ENCODE assay signal across 12 cellular contexts in the genomic region with DNA sequence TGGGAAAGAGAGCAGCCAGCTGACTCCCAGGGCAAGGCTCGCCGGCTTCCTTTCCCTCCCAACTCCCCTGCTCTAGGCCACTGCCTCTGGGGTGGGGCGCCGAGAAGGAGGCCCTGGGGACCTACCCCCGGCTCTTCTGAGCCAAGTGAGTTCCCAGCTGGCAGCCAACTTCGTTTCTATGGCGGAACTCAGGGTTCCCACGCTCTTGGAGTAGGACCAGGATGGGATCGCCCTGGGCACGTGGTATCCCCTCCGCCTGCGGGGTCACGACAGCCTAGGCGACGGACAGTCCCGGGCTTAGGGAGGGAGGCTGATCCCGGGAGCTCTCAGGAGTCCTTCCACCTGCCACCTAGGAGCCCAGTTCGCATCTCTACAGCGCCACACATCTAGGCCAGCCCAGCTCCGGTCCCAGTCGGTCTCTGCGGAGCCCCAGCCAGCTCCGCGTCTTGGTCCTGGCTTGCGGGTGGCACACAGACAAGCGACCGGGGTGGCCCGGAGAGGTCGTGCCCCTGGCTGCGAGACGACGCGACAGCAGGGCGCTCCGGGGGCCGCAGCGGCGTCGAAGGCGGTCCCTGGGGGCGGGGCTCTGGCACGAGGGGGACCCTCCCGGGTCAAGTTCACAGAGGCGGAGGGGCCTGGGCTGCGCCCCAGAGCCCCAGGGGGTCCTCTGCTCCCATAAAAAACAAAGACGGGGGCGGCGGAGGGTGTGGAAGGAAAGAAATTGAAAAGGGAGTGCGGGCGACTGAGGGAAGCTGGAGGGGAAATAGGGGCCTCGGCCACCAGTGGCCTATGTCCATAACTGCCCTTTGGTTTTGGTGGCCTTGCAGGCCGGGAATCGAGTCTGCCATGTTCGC. TPM values are rescaled to one million over a fixed set of nuclear protein-coding genes. Genes with fewer than 3 reads are reported as not detected.
DNase-seq lines count a peak whose midpoint lies in the region; ATAC-seq and TF ChIP-seq lines count a peak whose summit lies in the region.
"Had no signal": no experiment of that assay in that cellular context is flagged by ENCODE, and none has a peak within 500 bp of the region (broad histone marks: within the 10 kb centered on the region; RNA-seq: fewer than 3 reads in every experiment).

No MANE protein-coding gene starts in this region.

- peak in 1 of 3 donors; percentile 8 for DNase-seq in CD4-positive, CD25-positive, alpha-beta regulatory T cell
- DNase-seq in WTC11 (ENCODE audit: low spot score) (no peak), heart left ventricle (peak in 2 of 5 donors; percentile 34 to 50), neuronal stem cell (ENCODE audit: low spot score) (peak; percentile 23), foreskin melanocyte (no peak), AML-193 (lab: John Stamatoyannopoulos, UW) (no peak)
- DNase-seq: COR-L47, NCI-H1930 had no signal

- no peaks in the 10 kb centered on the region for H3K79me1 ChIP-seq in neuronal stem cell (ENCODE audit: low read depth, low read length)

- no peak overlapping the region for H3K4ac ChIP-seq in neuronal stem cell (ENCODE audit: low read length)

- H3K4me3 Mint-ChIP-seq in CD4-positive, CD25-positive, alpha-beta regulatory T cell, result peak overlapping the region in 3 of 4 donors; percentile 26 to 56 (median 38)
- peak overlapping the region; percentile 47 for H3K4me3 Mint-ChIP-seq in WTC11

- H3K27ac ChIP-seq in CD4-positive, CD25-positive, alpha-beta regulatory T cell (ENCODE audit: insufficient read depth, low read length, poor library complexity, severe bottlenecking), result no peak overlapping the region
- no peak overlapping the region for H3K27ac ChIP-seq in heart left ventricle
- no peak overlapping the region for H3K27ac ChIP-seq in neuronal stem cell (replicated peaks; ENCODE audit: low read length)
- H3K27ac ChIP-seq: parathyroid adenoma had no signal

- H2BK5ac ChIP-seq in neuronal stem cell (ENCODE audit: low read length), result peak overlapping the region; percentile 16

- peak overlapping the region; percentile 68 for H3K23ac ChIP-seq in neuronal stem cell (ENCODE audit: low read depth, low read length, poor library complexity)

- no peak for TF ChIP-seq POLR2A in heart left ventricle (IDR thresholded peaks at IDR 0.05)

- H3K36me3 Mint-ChIP-seq in CD4-positive, CD25-positive, alpha-beta regulatory T cell, result no peaks in the 10 kb centered on the region
- no peaks in the 10 kb centered on the region for H3K36me3 Mint-ChIP-seq in WTC11

- H2BK15ac ChIP-seq in neuronal stem cell (ENCODE audit: low read length), result peak overlapping the region; percentile 1

- H3K4me2 ChIP-seq in neuronal stem cell (ENCODE audit: insufficient read depth, low read length, poor library complexity, severe bottlenecking), result no peak overlapping the region

- H3K9me3 Mint-ChIP-seq in CD4-positive, CD25-positive, alpha-beta regulatory T cell, result peaks cover 0 to 10% (median 2%) of the 10 kb centered on the region in 7 donors
- H3K9me3 Mint-ChIP-seq in WTC11, result no peaks in the 10 kb centered on the region

- 3 to 9% (median 5%) methylated on average over 43 to 54 of the region's 54 CpGs for WGBS in heart left ventricle, 4 donors
- WGBS in neuronal stem cell (ENCODE audit: extremely low coverage in 2 of 2, insufficient read length in 2 of 2, insufficient replicate concordance in 1 of 2), 2 donors, result no CpG with 5 or more reads among the region's 54 CpGs

- no peaks in the 10 kb centered on the region for H3K36me3 ChIP-seq in CD4-positive, CD25-positive, alpha-beta regulatory T cell (ENCODE audit: control insufficient read depth, insufficient read depth, low read length)
- H3K36me3 ChIP-seq in heart left ventricle (no peaks in the 10 kb centered on the region), neuronal stem cell (replicated peaks in 1 of 2; ENCODE audit: control insufficient read depth in 2 of 2, insufficient read depth in 2 of 2, low read length in 2 of 2) (no peaks in the 10 kb centered on the region)

- H3K27me3 Mint-ChIP-seq in CD4-positive, CD25-positive, alpha-beta regulatory T cell, result peaks cover 77% of the 10 kb centered on the region
- H3K27me3 Mint-ChIP-seq in WTC11 (ENCODE audit: low read depth), result peaks cover 86% of the 10 kb centered on the region

- peak overlapping the region; percentile 14 for H2AK5ac ChIP-seq in neuronal stem cell (ENCODE audit: low read depth, low read length)

- no peak overlapping the region for H3K27ac Mint-ChIP-seq in CD4-positive, CD25-positive, alpha-beta regulatory T cell
- H3K27ac Mint-ChIP-seq in WTC11, result no peak overlapping the region
- H3K27ac Mint-ChIP-seq: activated naive CD4-positive, alpha-beta T cell treated with anti-CD3 and anti-CD28 coated beads, Interleukin-2, amount 50 U/mL, for 72 hours had no signal

- H3K9me3 ChIP-seq in CD4-positive, CD25-positive, alpha-beta regulatory T cell (ENCODE audit: control insufficient read depth in 2 of 2, low read length in 2 of 2), result no peaks in the 10 kb centered on the region
- H3K9me3 ChIP-seq in heart left ventricle (no peaks in the 10 kb centered on the region), neuronal stem cell (replicated peaks in 1 of 2; ENCODE audit: control insufficient read depth in 2 of 2, insufficient read depth in 1 of 2, low read depth in 1 of 2, low read length in 2 of 2) (no peaks in the 10 kb centered on the region)

- H3K4me1 ChIP-seq in CD4-positive, CD25-positive, alpha-beta regulatory T cell (ENCODE audit: control insufficient read depth, insufficient read depth, low read length, poor library complexity, severe bottlenecking), result peaks cover 37% of the 10 kb centered on the region
- H3K4me1 ChIP-seq in heart left ventricle (peaks cover 0 to 44% (median 16%) of the 10 kb centered on the region in 12 donors), neuronal stem cell (ENCODE audit: control insufficient read depth in 2 of 2, insufficient read depth in 1 of 2, low read depth in 1 of 2, low read length in 2 of 2) (peaks cover 5 to 10% of the 10 kb centered on the region in 2 donors)

- H3K14ac ChIP-seq in neuronal stem cell (ENCODE audit: low read length), result no peak overlapping the region

- peak in 1 of 2 donors; percentile 32 for ATAC-seq in CD4-positive, CD25-positive, alpha-beta regulatory T cell (ENCODE audit: low read depth in 2 of 2)
- ATAC-seq in WTC11 (peak; percentile 69), heart left ventricle (peak in 3 of 4 donors; percentile 55 to 83 (median 72)), HG02610 (IDR thresholded peaks at IDR 0.05; ENCODE audit: unreplicated experiment) (no peak), GM18861 (IDR thresholded peaks at IDR 0.05; ENCODE audit: unreplicated experiment) (no peak)

- no peak overlapping the region for H4K8ac ChIP-seq in neuronal stem cell (ENCODE audit: low read depth, low read length)

- no peak overlapping the region for H2BK120ac ChIP-seq in neuronal stem cell (ENCODE audit: low read depth, low read length)

- TF ChIP-seq CTCF in WTC11 (IDR thresholded peaks at IDR 0.05), result no peak
- TF ChIP-seq CTCF in heart left ventricle (IDR thresholded peaks at IDR 0.05), result no peak

- intact Hi-C loops in heart left ventricle (cut with DNase I), result loop anchor here in 1 of 10 donors (10.0 kb wide), 1 partner anchor 1171 kb away; no protein-coding TSS in a partner anchor

- H3K18ac ChIP-seq in neuronal stem cell (ENCODE audit: low read length), result peak overlapping the region; percentile 33

- CTCF ChIA-PET in WTC11 (lab: Charles Lee), result interaction anchor here (0.6 to 1.0 kb wide), 6 partner anchors 27 to 465 kb away, joined by 3 to 4 read pairs (median 4); no protein-coding TSS in a partner anchor

- no peak overlapping the region for H3K4me3 ChIP-seq in CD4-positive, CD25-positive, alpha-beta regulatory T cell (ENCODE audit: low read depth, low read length)
- H3K4me3 ChIP-seq in heart left ventricle, result peak overlapping the region in 9 of 12 donors; percentile 3 to 26 (median 20)
- H3K4me3 ChIP-seq in neuronal stem cell (ENCODE audit: low read length in 2 of 2), result no peak overlapping the region

- H3K9ac ChIP-seq in neuronal stem cell (ENCODE audit: low read depth, low read length, poor library complexity), result no peak overlapping the region
- H3K9ac ChIP-seq: parathyroid adenoma had no signal

- no peak overlapping the region for H2BK12ac ChIP-seq in neuronal stem cell (ENCODE audit: low read length)

- POLR2A ChIA-PET in WTC11 (lab: Charles Lee), result interaction anchor here (0.6 to 1.0 kb wide), 2 partner anchors 10 to 161 kb away, joined by 3 to 5 read pairs; no protein-coding TSS in a partner anchor

- peak overlapping the region; percentile 58 for H2AFZ ChIP-seq in neuronal stem cell (ENCODE audit: low read length)
- H2AFZ ChIP-seq: parathyroid adenoma had no signal

- H4K91ac ChIP-seq in neuronal stem cell (ENCODE audit: low read depth, low read length, poor library complexity), result no peak overlapping the region

- peaks cover 33% of the 10 kb centered on the region for H3K27me3 ChIP-seq in CD4-positive, CD25-positive, alpha-beta regulatory T cell (ENCODE audit: control insufficient read depth, insufficient read depth, low read length)
- H3K27me3 ChIP-seq in heart left ventricle (peaks cover 47 to 97% (median 76%) of the 10 kb centered on the region in 9 donors), neuronal stem cell (ENCODE audit: control insufficient read depth in 3 of 3, insufficient read depth in 3 of 3, low read depth in 1 of 3, low read length in 3 of 3) (peaks cover 38 to 86% (median 68%) of the 10 kb centered on the region in 3 experiments)

- H3K4me1 Mint-ChIP-seq in CD4-positive, CD25-positive, alpha-beta regulatory T cell, result peaks cover 0 to 31% (median 18%) of the 10 kb centered on the region in 4 donors
- H3K4me1 Mint-ChIP-seq in WTC11, result peaks cover 29% of the 10 kb centered on the region

TF ChIP-seq in WTC11, 78 proteins besides CTCF, POLR2A, EP300 and RAD21 (continues in another document):
- TF ChIP-seq CREB1 (CRISPR knock-in tag; IDR thresholded peaks at IDR 0.05) (peak; percentile 46; the same call in 1 of the 2 replicates), TEAD1 (CRISPR knock-in tag; IDR thresholded peaks at IDR 0.05) (no peak)
- TF ChIP-seq, protein P1, sequence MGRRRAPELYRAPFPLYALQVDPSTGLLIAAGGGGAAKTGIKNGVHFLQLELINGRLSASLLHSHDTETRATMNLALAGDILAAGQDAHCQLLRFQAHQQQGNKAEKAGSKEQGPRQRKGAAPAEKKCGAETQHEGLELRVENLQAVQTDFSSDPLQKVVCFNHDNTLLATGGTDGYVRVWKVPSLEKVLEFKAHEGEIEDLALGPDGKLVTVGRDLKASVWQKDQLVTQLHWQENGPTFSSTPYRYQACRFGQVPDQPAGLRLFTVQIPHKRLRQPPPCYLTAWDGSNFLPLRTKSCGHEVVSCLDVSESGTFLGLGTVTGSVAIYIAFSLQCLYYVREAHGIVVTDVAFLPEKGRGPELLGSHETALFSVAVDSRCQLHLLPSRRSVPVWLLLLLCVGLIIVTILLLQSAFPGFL (CRISPR knock-in tag; IDR thresholded peaks at IDR 0.05; ENCODE audit: borderline replicate concordance), result no peak

RNA-seq across cellular contexts. Expression of a gene that starts 20.4 kb away (rescaled TPM):
- 182 TPM for total RNA-seq in CD4-positive, CD25-positive, alpha-beta regulatory T cell
- polyA plus RNA-seq in CD4-positive, CD25-positive, alpha-beta regulatory T cell, result 10 to 100 TPM; 32.9 to 49.7 (median 42.5) TPM
- total RNA-seq in WTC11 (2021), result 0.60 to 0.89 TPM (median 0.72 TPM) in 3 replicates
- total RNA-seq in heart left ventricle, result 1 to 10 TPM in 7 of 9 donors, under 1 TPM in 2; 0.71 to 3.4 (median 1.4) TPM
- polyA plus RNA-seq in heart left ventricle, result 1 to 10 TPM; 1.0 to 1.1 TPM
- polyA plus RNA-seq in neuronal stem cell (2013, experiment 1 of 2), result 0.33 TPM
- 0.40 TPM for polyA plus RNA-seq in neuronal stem cell (2013, experiment 2 of 2)

Comparison
In these comparisons a context has a peak if more than half of its experiments do, and no peak if none do; other contexts are left out.
1. ATAC-seq: peak in WTC11 (single experiment) and heart left ventricle (3 of 4); none in HG02610 (single experiment) and GM18861 (single experiment).
2. H3K4me3 ChIP-seq: peak in heart left ventricle (9 of 12); none in CD4-positive, CD25-positive, alpha-beta regulatory T cell (single experiment) and neuronal stem cell (0 of 2).
3. RNA of a gene that starts 20.4 kb away (total RNA-seq): 182 TPM in CD4-positive, CD25-positive, alpha-beta regulatory T cell (single experiment); 0.71 to 3.4 TPM in heart left ventricle and 0.60 to 0.89 TPM in WTC11; every median in the first group is over 10 times any median in the second.